Comparison of ENCODE assay signal across 29 cellular contexts in the genomic region with DNA sequence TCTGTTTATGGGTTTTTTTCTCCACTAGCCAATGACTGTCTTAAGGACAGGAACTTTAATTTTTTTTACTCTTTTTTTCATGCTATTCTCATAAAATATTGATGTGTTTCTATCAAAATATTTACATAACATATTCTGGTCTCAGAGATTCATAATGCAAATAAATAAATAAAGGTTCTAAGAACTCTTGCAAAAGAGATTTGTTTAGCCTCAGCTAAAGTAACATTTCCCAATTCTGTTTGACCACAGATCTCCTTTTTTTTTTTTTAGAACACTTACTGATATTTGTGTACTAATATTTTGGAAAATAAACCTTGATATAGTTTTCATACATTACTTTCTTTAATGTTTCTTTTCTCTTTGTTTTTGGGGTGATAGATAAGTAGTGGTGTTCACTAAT.
DNase-seq lines count a peak whose midpoint lies in the region; ATAC-seq and TF ChIP-seq lines count a peak whose summit lies in the region.
"Had no signal": no experiment of that assay in that cellular context is flagged by ENCODE, and none has a peak within 500 bp of the region (broad histone marks: within the 10 kb centered on the region; RNA-seq: fewer than 3 reads in every experiment).

No MANE protein-coding gene starts in this region.

- H3K18ac ChIP-seq in mesenchymal stem cell (ENCODE audit: low read depth in 1 of 2, low read length in 2 of 2), result no peak overlapping the region

- H3K27ac ChIP-seq in breast epithelium, result no peak overlapping the region
- no peak overlapping the region for H3K27ac ChIP-seq in mesenchymal stem cell (ENCODE audit: low read length, poor library complexity, severe bottlenecking)
- H3K27ac ChIP-seq: 22Rv1, SJSA1 had no signal

- no peaks in the 10 kb centered on the region for H3K36me3 ChIP-seq in breast epithelium
- no peaks in the 10 kb centered on the region for H3K36me3 ChIP-seq in mesenchymal stem cell (ENCODE audit: control insufficient read depth in 1 of 2, insufficient read depth in 2 of 2, low read depth in 1 of 2, low read length in 2 of 2)
- H3K36me3 ChIP-seq: BE2C, MG63, SJSA1 had no signal

- H3K23ac ChIP-seq in mesenchymal stem cell (ENCODE audit: low read length in 2 of 2), result no peak overlapping the region

- peak overlapping the region; percentile 7 for H3K9ac ChIP-seq in mesenchymal stem cell (ENCODE audit: low read length)

- H3K4me3 ChIP-seq in breast epithelium (no peak overlapping the region), fibroblast of mammary gland (ENCODE audit: control insufficient read depth, low read depth, low read length) (no peak overlapping the region), mesenchymal stem cell (ENCODE audit: insufficient read depth in 1 of 2, low read depth in 1 of 2, low read length in 2 of 2) (no peak overlapping the region)
- H3K4me3 ChIP-seq: GM12878, K562, MG63, SJSA1 had no signal

- H3K9me3 Mint-ChIP-seq in MCF 10A (ENCODE audit: unreplicated experiment), result no peaks in the 10 kb centered on the region

- CTCF ChIA-PET in MCF 10A (lab: Yijun Ruan, JAX), result interaction anchor here (0.7 kb wide), 1 partner anchor 1453 kb away, joined by 3 read pairs; no protein-coding TSS in a partner anchor

- no peak overlapping the region for H2BK5ac ChIP-seq in mesenchymal stem cell (ENCODE audit: low read depth, low read length, poor library complexity, severe bottlenecking)

- H3K27me3 ChIP-seq in breast epithelium (no peaks in the 10 kb centered on the region), mesenchymal stem cell (ENCODE audit: control insufficient read depth in 1 of 2, insufficient read depth in 1 of 2, low read length in 2 of 2) (no peaks in the 10 kb centered on the region)
- H3K27me3 ChIP-seq: BE2C, MG63, SJSA1 had no signal

- no peak overlapping the region for H3K27ac Mint-ChIP-seq in MCF 10A (ENCODE audit: low read depth, unreplicated experiment)
- H3K27ac Mint-ChIP-seq: CD14-positive monocyte; CD8-positive, alpha-beta memory T cell had no signal

- H3K4me2 ChIP-seq in mesenchymal stem cell (ENCODE audit: low read length, poor library complexity, severe bottlenecking), result no peak overlapping the region

- no peak for ATAC-seq in GM18907 (IDR thresholded peaks at IDR 0.05; ENCODE audit: unreplicated experiment)
- ATAC-seq: GM12878, K562 had no signal

- H3K14ac ChIP-seq in mesenchymal stem cell (ENCODE audit: low read length in 2 of 2), result no peak overlapping the region

- no peak overlapping the region for H3K4me3 Mint-ChIP-seq in MCF 10A (ENCODE audit: unreplicated experiment)
- H3K4me3 Mint-ChIP-seq: CD14-positive monocyte; CD8-positive, alpha-beta memory T cell had no signal

- POLR2A ChIA-PET in MCF 10A (lab: Yijun Ruan, JAX), result interaction anchor here (0.6 to 0.9 kb wide), 3 partner anchors 53 to 656 kb away, joined by 3 to 5 read pairs (median 4); no protein-coding TSS in a partner anchor

- H3K4me1 ChIP-seq in breast epithelium (no peaks in the 10 kb centered on the region), mesenchymal stem cell (ENCODE audit: control insufficient read depth, insufficient read depth, low read depth, low read length) (no peaks in the 10 kb centered on the region)
- H3K4me1 ChIP-seq: BE2C, SJSA1 had no signal

- intact Hi-C loops in MCF 10A (cut with micrococcal nuclease) (no loop called here), breast epithelium (cut with DNase I; ENCODE audit: low total_unique reads) (no loop called here)

- H2BK15ac ChIP-seq in mesenchymal stem cell (ENCODE audit: low read depth, poor library complexity, severe bottlenecking), result no peak overlapping the region

- H2BK120ac ChIP-seq in mesenchymal stem cell (ENCODE audit: low read depth, low read length), result no peak overlapping the region

- no peaks in the 10 kb centered on the region for H3K27me3 Mint-ChIP-seq in MCF 10A (ENCODE audit: insufficient read depth, unreplicated experiment)

- H3K36me3 Mint-ChIP-seq in MCF 10A (ENCODE audit: insufficient read depth, unreplicated experiment), result no peaks in the 10 kb centered on the region
- H3K36me3 Mint-ChIP-seq: CD14-positive monocyte; CD8-positive, alpha-beta memory T cell had no signal

- TF ChIP-seq CTCF in MCF 10A (IDR thresholded peaks at IDR 0.05; ENCODE audit: unreplicated experiment) (no peak), breast epithelium (IDR thresholded peaks at IDR 0.05) (no peak), fibroblast of mammary gland (conservative IDR thresholded peaks at IDR 0.05; ENCODE audit: control insufficient read depth, insufficient read depth, low read depth, low read length) (no peak)

- H3K4ac ChIP-seq in mesenchymal stem cell (ENCODE audit: low read depth in 1 of 2, low read length in 2 of 2), result no peak overlapping the region

- BruUV-seq in MCF 10A (replicated peaks; lab: Mats Ljungman, UMichigan), result no TSS peak

- no peaks in the 10 kb centered on the region for H3K9me3 ChIP-seq in breast epithelium
- no peaks in the 10 kb centered on the region for H3K9me3 ChIP-seq in mesenchymal stem cell (ENCODE audit: control insufficient read depth, low read length)
- H3K9me3 ChIP-seq: BE2C, SJSA1 had no signal

- H2AK5ac ChIP-seq in mesenchymal stem cell (ENCODE audit: low read length, severe bottlenecking), result no peak overlapping the region

- H3K4me1 Mint-ChIP-seq in MCF 10A (ENCODE audit: insufficient read depth, unreplicated experiment), result peaks cover 7% of the 10 kb centered on the region
- H3K4me1 Mint-ChIP-seq: CD14-positive monocyte; CD8-positive, alpha-beta memory T cell had no signal

- no peak overlapping the region for H2AFZ ChIP-seq in mesenchymal stem cell (ENCODE audit: low read depth, low read length)

- no peak overlapping the region for H4K8ac ChIP-seq in mesenchymal stem cell (ENCODE audit: low read length)

- TF ChIP-seq POLR2A in breast epithelium (IDR thresholded peaks at IDR 0.05), result no peak

- no peak overlapping the region for H4K91ac ChIP-seq in mesenchymal stem cell (ENCODE audit: low read length)

- H2BK12ac ChIP-seq in mesenchymal stem cell (ENCODE audit: low read length in 2 of 2), result no peak overlapping the region

- no peaks in the 10 kb centered on the region for H3K79me1 ChIP-seq in mesenchymal stem cell (replicated peaks; ENCODE audit: low read length, poor library complexity, severe bottlenecking)

- peak; percentile 27 for DNase-seq in MCF 10A (ENCODE audit: unreplicated experiment)
- DNase-seq in breast epithelium (ENCODE audit: low spot score in 2 of 2), result no peak
- DNase-seq in fibroblast of mammary gland (ENCODE audit: low read depth), result peak; percentile 33
- DNase-seq in mesenchymal stem cell, result peak; percentile 40
- DNase-seq in NCI-H2107 (lab: John Stamatoyannopoulos, UW), result no peak
- no peak for DNase-seq in stimulated activated naive CD4-positive, alpha-beta T cell treated with Interleukin-2 at 50 U/mL for 16 hours (lab: John Stamatoyannopoulos, UW)
- DNase-seq in amygdala (lab: John Stamatoyannopoulos, UW), result no peak
- DNase-seq: BE2C; CD8-positive, alpha-beta memory T cell; DMS 273 treated with DMSO at 0.1 percent for 48 hours; DMS79; EL; GDM1; H7; Kasumi-1; MG63; NCI-H1105 treated with DMSO at 0.1 percent for 48 hours; NCI-H146; NCI-H1930; NCI-H2227 treated with DMSO at 0.1 percent for 48 hours; NCI-H526 treated with DMSO at 0.1 percent for 48 hours; Right ventricle myocardium superior; RPMI8226 had no signal

Comparison
In these comparisons a context has a peak if more than half of its experiments do, and no peak if none do; other contexts are left out.
1. DNase-seq: peak in MCF 10A (single experiment), fibroblast of mammary gland (single experiment) and mesenchymal stem cell (single experiment); none in breast epithelium (0 of 2), NCI-H2107 (single experiment), stimulated activated naive CD4-positive, alpha-beta T cell treated with Interleukin-2 at 50 U/mL for 16 hours (single experiment) and amygdala (0 of 56).